In genomic region chr1:209536843-209537242, GRCh38 we compare ENCODE assay signal across 10 cellular contexts. TPM values are rescaled to one million over a fixed set of nuclear protein-coding genes. Genes with fewer than 3 reads are reported as not detected.
"Had no signal": no experiment of that assay in that cellular context is flagged by ENCODE, and none has a peak within 500 bp of the region (broad histone marks: within the 10 kb centered on the region; RNA-seq: fewer than 3 reads in every experiment).

No MANE protein-coding gene starts in this region.

- DNase-seq: GOT3, H7, HFFc6, IMR-90, KG1 had no signal

- H3K9me3 Mint-ChIP-seq: HFFc6 had no signal

- H3K4me3 Mint-ChIP-seq: HFFc6 had no signal

- H3K4me3 ChIP-seq: HAP-1, K562 had no signal

- H3K36me3 ChIP-seq: HAP-1 had no signal

- H3K4me1 ChIP-seq: HAP-1 had no signal

- ATAC-seq: HCT116, K562 had no signal

- H3K27ac Mint-ChIP-seq: HFFc6 had no signal

RNA-seq across cellular contexts. Expression of gene CAMK1G, which starts 46.7 kb away (rescaled TPM):
- total RNA-seq: H4, HT-29, K562 had no signal
- polyA plus RNA-seq: K562 had no signal
